In genomic region chr10:93074597-93075368, GRCh38 we compare ENCODE assay signal across 1 cellular context.
TF ChIP-seq lines count a peak whose summit lies in the region.

No MANE protein-coding gene starts in this region.

TF ChIP-seq in SK-N-SH, 30 proteins besides CTCF, POLR2A, EP300 and RAD21 (continued from another document):
- no peak for TF ChIP-seq REST (IDR thresholded peaks at IDR 0.05; ENCODE audit: low read depth, low read length)
- TF ChIP-seq MEF2A (IDR thresholded peaks at IDR 0.05; ENCODE audit: borderline replicate concordance, low read depth) = no peak
